Comparison of ENCODE assay signal across 19 cellular contexts in genomic region chr13:107035186-107035585, GRCh38.
"Had no signal": no experiment of that assay in that cellular context is flagged by ENCODE, and none has a peak within 500 bp of the region (broad histone marks: within the 10 kb centered on the region; RNA-seq: fewer than 3 reads in every experiment).

No MANE protein-coding gene starts in this region.

- H3K27me3 ChIP-seq: gastrocnemius medialis, spleen, testis, tibial nerve had no signal

- H3K36me3 ChIP-seq: gastrocnemius medialis, spleen, tibial nerve had no signal

- H3K4me1 ChIP-seq: gastrocnemius medialis, spleen, testis, tibial nerve had no signal

- DNase-seq: effector CD4-positive, alpha-beta T cell; endodermal cell; erythroblast; gastrocnemius medialis; islet precursor cell; mammary epithelial cell; mucosa of descending colon; naive thymus-derived CD8-positive, alpha-beta T cell; posterior cingulate gyrus; spleen; stimulated activated CD4-positive, alpha-beta T cell treated with anti-CD3 and anti-CD28 coated beads, Interleukin-15, amount 100 ng/mL, for 24 hours; stimulated activated CD4-positive, alpha-beta T cell treated with anti-CD3 and anti-CD28 coated beads, Interleukin-1b, Interleukin-23, amount 100 ng/mL, for 48 hours; stimulated activated CD4-positive, alpha-beta T cell treated with anti-CD3 and anti-CD28 coated beads, Interleukin-4, amount 100 ng/mL, for 24 hours; testis had no signal

- H3K27ac ChIP-seq: coronary artery, gastrocnemius medialis, spleen, testis, tibial nerve had no signal

- ATAC-seq: gastrocnemius medialis; left lobe of liver; mucosa of descending colon; naive thymus-derived CD8-positive, alpha-beta T cell; sciatic nerve; stimulated activated memory B cell treated with anti-CD40 and anti-IgM and Interleukin-4, amounts not matched to agents 10 μg/mL and 1 μg/mL and 100 μg/mL, for 72 hours had no signal

- H3K9me3 ChIP-seq: gastrocnemius medialis, mucosa of descending colon, testis had no signal

- H3K4me3 ChIP-seq: coronary artery, gastrocnemius medialis, mucosa of descending colon, spleen, tibial nerve had no signal
